Comparison of ENCODE assay signal across 23 cellular contexts in the genomic region with DNA sequence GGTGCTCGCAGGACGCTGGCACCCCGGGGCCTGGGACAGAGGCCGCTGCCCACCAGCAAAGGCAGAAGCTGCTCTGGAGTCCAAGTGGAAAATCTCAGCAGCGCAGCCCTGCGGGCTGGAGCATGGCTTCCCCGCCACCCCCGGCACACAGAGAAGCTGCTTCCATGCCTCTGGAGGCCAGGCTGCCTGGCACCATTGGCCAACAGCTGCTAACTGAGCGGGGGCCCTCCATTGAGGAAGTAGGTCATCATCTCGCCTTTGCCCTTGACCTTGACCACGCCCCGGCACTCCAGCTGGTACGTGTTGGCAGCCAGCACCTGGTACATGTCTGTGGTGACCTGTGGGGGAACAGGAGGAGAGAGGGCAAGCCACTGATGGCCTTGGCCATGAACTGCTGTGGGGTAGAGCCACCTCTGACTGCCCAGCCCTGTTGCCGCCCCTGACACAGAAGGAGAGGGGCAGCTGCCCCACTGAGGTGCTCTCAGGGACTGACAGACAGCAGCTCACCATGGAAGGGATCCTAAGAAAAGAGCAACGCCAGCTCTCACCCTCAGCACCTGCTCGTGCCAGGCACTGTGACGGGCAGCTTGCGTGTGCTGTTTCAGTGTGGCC.
DNase-seq lines count a peak whose midpoint lies in the region; ATAC-seq lines count a peak whose summit lies in the region.
"Had no signal": no experiment of that assay in that cellular context is flagged by ENCODE, and none has a peak within 500 bp of the region (broad histone marks: within the 10 kb centered on the region; RNA-seq: fewer than 3 reads in every experiment).

No MANE protein-coding gene starts in this region.

- intact Hi-C loops in cardiac septum (cut with DNase I): no loop called here

- no peak for ATAC-seq in HG03108 (IDR thresholded peaks at IDR 0.05; ENCODE audit: unreplicated experiment)
- no peak for ATAC-seq in HG02642 (IDR thresholded peaks at IDR 0.05; ENCODE audit: poor library complexity, unreplicated experiment)
- ATAC-seq in GM19452 (IDR thresholded peaks at IDR 0.05; ENCODE audit: unreplicated experiment): no peak
- ATAC-seq: GM23338, left lobe of liver had no signal

- DNase-seq in COLO668 (lab: John Stamatoyannopoulos, UW; ENCODE audit: unreplicated experiment): peak; percentile 3
- peak; percentile 4 for DNase-seq in H4 (ENCODE audit: low spot score)
- DNase-seq in cardiac septum (ENCODE audit: low spot score): peak; percentile 61
- peak; percentile 78 for DNase-seq in myocyte (ENCODE audit: low read depth)
- no peak for DNase-seq in dermis blood vessel endothelial cell
- DNase-seq: ACHN; activated CD4-positive, alpha-beta memory T cell treated with anti-CD3 and anti-CD28 coated beads for 36 hours; activated CD4-positive, CD25-positive, alpha-beta regulatory T cell treated with anti-CD3 and anti-CD28 coated beads, Interleukin-2, amount 50 U/mL, for 72 hours; activated naive CD4-positive, alpha-beta T cell treated with Interleukin-2 at 50 U/mL for 16 hours; BE2C; CD8-positive, alpha-beta memory T cell; KBM-7; mesendoderm; NCI-H1105; NCI-H187; NCI-H2171; right lobe of liver; stimulated activated CD4-positive, alpha-beta T cell treated with anti-CD3 and anti-CD28 coated beads, Interleukin-4, amount 100 ng/mL, for 1 hour had no signal
